Comparison of ENCODE assay signal across 13 cellular contexts in the genomic region with DNA sequence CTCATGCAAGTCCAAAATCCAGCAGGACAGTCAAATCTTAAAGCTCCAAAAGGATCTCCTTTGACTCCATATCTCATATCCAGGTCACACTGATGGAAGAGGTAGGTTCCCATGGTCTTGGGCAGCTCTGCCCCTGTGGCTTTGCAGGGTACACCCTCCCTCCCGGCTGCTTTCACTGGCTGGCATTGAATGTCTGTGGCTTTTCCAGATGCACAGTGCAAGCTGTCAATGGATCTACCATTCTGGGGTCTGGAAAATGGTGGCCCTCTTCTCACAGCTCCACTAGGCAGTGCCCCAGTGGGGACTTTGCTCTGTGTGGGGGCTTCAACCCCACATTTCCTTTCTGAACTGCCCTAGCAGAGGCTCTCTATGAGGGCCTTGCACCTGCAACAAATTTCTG. TPM values are rescaled to one million over a fixed set of nuclear protein-coding genes. Genes with fewer than 3 reads are reported as not detected.
DNase-seq lines count a peak whose midpoint lies in the region; TF ChIP-seq lines count a peak whose summit lies in the region.
"Not testable (repeated sequence)": the region's sequence is repeated elsewhere in the genome, so short reads cannot be mapped to it uniquely, and the experiment has no call there.
"Had no signal": no experiment of that assay in that cellular context is flagged by ENCODE, and none has a peak within 500 bp of the region (broad histone marks: within the 10 kb centered on the region; RNA-seq: fewer than 3 reads in every experiment).

No MANE protein-coding gene starts in this region.

- not testable (repeated sequence) for H3K27ac ChIP-seq in BLaER1; esophagus muscularis mucosa (replicated peaks in 1 of 4)

- peak; percentile 62 for DNase-seq in esophagus muscularis mucosa (ENCODE audit: extremely low spot score)

- not testable (repeated sequence) for TF ChIP-seq CTCF in esophagus muscularis mucosa (IDR thresholded peaks at IDR 0.05)

- H3K36me3 ChIP-seq in BLaER1, esophagus muscularis mucosa: not testable (repeated sequence)

- H3K9me3 ChIP-seq in BLaER1: peaks cover 34% of the 10 kb centered on the region
- H3K9me3 ChIP-seq in esophagus muscularis mucosa: not testable (repeated sequence)

- H3K4me3 ChIP-seq in BLaER1: 0 out of 2 replicates have a peak overlapping the region, but pooled peaks have one; percentile 6
- not testable (repeated sequence) for H3K4me3 ChIP-seq in esophagus muscularis mucosa

- TF ChIP-seq POLR2A in esophagus muscularis mucosa (IDR thresholded peaks at IDR 0.05; ENCODE audit: low read depth): not testable (repeated sequence)

- intact Hi-C loops in esophagus muscularis mucosa (cut with DNase I): not testable (repeated sequence)

- H3K4me2 ChIP-seq in BLaER1: not testable (repeated sequence)

- H3K4me1 ChIP-seq in BLaER1, esophagus muscularis mucosa: not testable (repeated sequence)

- not testable (repeated sequence) for H4K20me1 ChIP-seq in BLaER1

- TF ChIP-seq EP300 in esophagus muscularis mucosa (IDR thresholded peaks at IDR 0.05): not testable (repeated sequence)

- H3K27me3 ChIP-seq in BLaER1, esophagus muscularis mucosa: not testable (repeated sequence)

- WGBS in esophagus muscularis mucosa: 83% methylated on average over 1 of the region's 1 CpG

- not testable (repeated sequence) for H3K9ac ChIP-seq in BLaER1

RNA-seq across cellular contexts. Expression of gene LRRC3B, which starts 19.3 kb away (rescaled TPM):
- under 1 TPM in 2 of 4 donors, not detected in 2; under 0.01 to 0.52 TPM for total RNA-seq in esophagus muscularis mucosa
- total RNA-seq: A172; A673; B cell; Caco-2; Calu3; CD4-positive, alpha-beta memory T cell; CD4-positive, alpha-beta T cell; CD4-positive, CD25-positive, alpha-beta regulatory T cell; CD8-positive, alpha-beta memory T cell; CD8-positive, alpha-beta T cell; Daoy had no signal
